8 cellular contexts compared by ENCODE assay signal in the genomic region with DNA sequence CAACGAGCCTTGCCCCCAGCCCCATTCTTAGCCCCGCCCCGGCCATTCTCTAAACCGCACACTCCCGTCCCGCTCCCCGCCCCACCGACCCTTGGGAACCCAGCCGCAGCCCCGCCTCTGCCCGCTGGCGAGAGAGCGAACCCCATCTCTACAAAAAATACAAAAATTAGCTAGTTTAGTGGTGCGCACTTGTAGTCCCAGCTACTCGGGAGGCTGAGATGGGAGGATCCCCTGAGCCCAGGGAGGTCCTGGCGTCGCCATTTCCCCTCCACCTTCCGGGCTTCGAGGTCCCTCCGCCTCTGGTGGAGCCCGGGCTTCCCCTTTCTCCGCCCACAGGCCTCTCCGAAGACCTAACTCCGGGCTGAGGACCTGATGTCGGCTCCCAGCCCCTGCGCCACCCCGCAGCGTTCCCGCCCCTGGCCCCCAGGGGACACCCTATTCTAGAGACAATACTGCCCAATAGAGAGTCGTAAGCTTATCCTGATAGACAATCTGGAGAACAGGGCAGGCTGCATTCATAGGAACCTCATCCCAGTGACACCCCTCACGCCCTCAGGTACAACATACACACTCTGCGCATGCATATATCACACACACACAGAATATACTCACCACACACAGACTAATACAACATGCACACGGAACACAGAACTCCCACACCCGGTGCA. TPM values are rescaled to one million over a fixed set of nuclear protein-coding genes. Genes with fewer than 3 reads are reported as not detected.
A peak's percentile ranks its signal among the peaks of the same experiment; 100 is the strongest.
DNase-seq lines count a peak whose midpoint lies in the region; ATAC-seq and TF ChIP-seq lines count a peak whose summit lies in the region.

No MANE protein-coding gene starts in this region.

- peaks cover 3% of the 10 kb centered on the region for H3F3A ChIP-seq in neural cell (ENCODE audit: insufficient read depth, low read length, poor library complexity, severe bottlenecking)

- H3K9me3 ChIP-seq in neural cell (ENCODE audit: low read length) (no peaks in the 10 kb centered on the region), upper lobe of right lung (no peaks in the 10 kb centered on the region)

- peak overlapping the region; percentile 41 for H2AFZ ChIP-seq in neural cell (ENCODE audit: low read depth, low read length)

- TF ChIP-seq CTCF in neural cell (IDR thresholded peaks at IDR 0.05; ENCODE audit: poor library complexity, severe bottlenecking) (no peak), upper lobe of right lung (IDR thresholded peaks at IDR 0.05) (no peak)

- H3K27ac ChIP-seq in neural cell (ENCODE audit: low read length) (peak overlapping the region; percentile 76), upper lobe of right lung (peak overlapping the region; percentile 90)

- intact Hi-C loops in upper lobe of right lung (cut with DNase I): no loop called here

- peaks cover 12% of the 10 kb centered on the region for H3K36me3 Mint-ChIP-seq in effector memory CD8-positive, alpha-beta T cell (ENCODE audit: insufficient read depth)

- H3K36me3 ChIP-seq in neural cell (ENCODE audit: insufficient read depth, low read length) (no peaks in the 10 kb centered on the region), upper lobe of right lung (peaks cover 16% of the 10 kb centered on the region)

- peaks cover 13% of the 10 kb centered on the region for H3K27me3 ChIP-seq in neural cell (ENCODE audit: insufficient read depth, low read depth, low read length)
- no peaks in the 10 kb centered on the region for H3K27me3 ChIP-seq in upper lobe of right lung

- DNase-seq in DMS79 (lab: John Stamatoyannopoulos, UW) (peak; percentile 21), upper lobe of right lung (peak; percentile 81), mucosa of gallbladder (ENCODE audit: low spot score) (no peak)
- DNase-seq in activated CD4-positive, alpha-beta T cell treated with anti-CD3 and anti-CD28 coated beads for 48 hours: peak; percentile 82
- peak; percentile 36 to 52 (median 46) for DNase-seq in effector memory CD8-positive, alpha-beta T cell

- H4K20me1 ChIP-seq in neural cell (ENCODE audit: insufficient read depth): no peaks in the 10 kb centered on the region

- no peaks in the 10 kb centered on the region for H3K9me2 ChIP-seq in neural cell (ENCODE audit: insufficient read depth, low read length)

- H3K9me3 Mint-ChIP-seq in effector memory CD8-positive, alpha-beta T cell: no peaks in the 10 kb centered on the region

- H3K4me3 ChIP-seq in neural cell (ENCODE audit: low read length) (peak overlapping the region; percentile 88), upper lobe of right lung (peak overlapping the region; percentile 80)

- no peak for TF ChIP-seq RAD21 in neural cell (conservative IDR thresholded peaks at IDR 0.05)

- H3K4me1 Mint-ChIP-seq in effector memory CD8-positive, alpha-beta T cell (ENCODE audit: low read depth in 2 of 2): peaks cover 12 to 15% of the 10 kb centered on the region in 2 donors

- H3K27ac Mint-ChIP-seq in effector memory CD8-positive, alpha-beta T cell: peak overlapping the region; percentile 91

- TF ChIP-seq EP300 in neural cell (conservative IDR thresholded peaks at IDR 0.05; ENCODE audit: poor library complexity, severe bottlenecking): no peak

- peak overlapping the region; percentile 87 to 90 for H3K4me3 Mint-ChIP-seq in effector memory CD8-positive, alpha-beta T cell

- H3K79me2 ChIP-seq in neural cell (replicated peaks; ENCODE audit: insufficient read depth, low read length): no peaks in the 10 kb centered on the region

- H3K4me1 ChIP-seq in upper lobe of right lung: peaks cover 16% of the 10 kb centered on the region

- ATAC-seq in HG03432 (IDR thresholded peaks at IDR 0.05; ENCODE audit: unreplicated experiment) (peak; percentile 21), upper lobe of right lung (peak; percentile 40), GM21717 (IDR thresholded peaks at IDR 0.05; ENCODE audit: unreplicated experiment) (no peak)
- ATAC-seq in effector memory CD8-positive, alpha-beta T cell (replicated peaks): peak; percentile 53

- peaks cover 0 to 25% of the 10 kb centered on the region in 2 donors for H3K27me3 Mint-ChIP-seq in effector memory CD8-positive, alpha-beta T cell

- H3K4me2 ChIP-seq in neural cell (ENCODE audit: low read length): no peak overlapping the region

- peak overlapping the region; percentile 84 for H3K9ac ChIP-seq in neural cell (ENCODE audit: low read length)

TF ChIP-seq in neural cell, 6 proteins besides CTCF, POLR2A, EP300 and RAD21:
- TF ChIP-seq REST (IDR thresholded peaks at IDR 0.05; ENCODE audit: borderline replicate concordance) (no peak), SMC3 (conservative IDR thresholded peaks at IDR 0.05; ENCODE audit: poor library complexity) (no peak), EZH2 (IDR thresholded peaks at IDR 0.05; ENCODE audit: borderline replicate concordance, insufficient read depth, low read length, poor library complexity, severe bottlenecking) (no peak)
TF ChIP-seq in neural cell: peak in this region for 0.

RNA-seq across cellular contexts. Expression of gene PROCA1, which starts 0.5 kb away (rescaled TPM):
- 18.8 and 20.7 TPM in 2 replicates for polyA plus RNA-seq in neural cell
- 5.6 and 10.8 TPM in 2 replicates for polyA minus RNA-seq in neural cell
- total RNA-seq in upper lobe of right lung: 3.3 TPM
- 4.5 TPM for total RNA-seq in mucosa of gallbladder

RNA-seq across cellular contexts. Expression of gene RAB34, which starts 5.5 kb away (rescaled TPM):
- 3.4 and 9.3 TPM in 2 replicates for polyA plus RNA-seq in neural cell
- polyA minus RNA-seq in neural cell: 1.7 and 2.4 TPM in 2 replicates
- total RNA-seq in upper lobe of right lung (63.5 TPM), mucosa of gallbladder (70.2 TPM)

RNA-seq across cellular contexts. Expression of gene RPL23A, which starts 7.6 kb away (rescaled TPM):
- polyA plus RNA-seq in neural cell: 292 and 297 TPM in 2 replicates
- polyA minus RNA-seq in neural cell: 108 and 122 TPM in 2 replicates
- total RNA-seq in upper lobe of right lung (1,221 TPM), mucosa of gallbladder (1,157 TPM)

RNA-seq across cellular contexts. Expression of gene TLCD1, which starts 13.9 kb away (rescaled TPM):
- polyA plus RNA-seq in neural cell: not detected in 2 replicates
- not detected in 2 replicates for polyA minus RNA-seq in neural cell
- total RNA-seq in upper lobe of right lung (16.2 TPM), mucosa of gallbladder (6.3 TPM)

RNA-seq across cellular contexts. Expression of gene NEK8, which starts 16.4 kb away (rescaled TPM):
- 1.5 and 2.0 TPM in 2 replicates for polyA plus RNA-seq in neural cell
- 0.24 and 0.93 TPM in 2 replicates for polyA minus RNA-seq in neural cell
- total RNA-seq in upper lobe of right lung (8.4 TPM), mucosa of gallbladder (8.1 TPM)
